In genomic region chr6:100595456-100595855, GRCh38 we compare ENCODE assay signal across 27 cellular contexts.
"Had no signal": no experiment of that assay in that cellular context is flagged by ENCODE, and none has a peak within 500 bp of the region (broad histone marks: within the 10 kb centered on the region; RNA-seq: fewer than 3 reads in every experiment).

No MANE protein-coding gene starts in this region.

- H3K27me3 ChIP-seq: Peyer's patch had no signal

- DNase-seq: activated CD4-positive, alpha-beta memory T cell treated with anti-CD3 and anti-CD28 coated beads, Interleukin-2, amount 10 ng/mL, durations not matched to agents 7 days and 5 days; activated CD4-positive, alpha-beta T cell treated with anti-CD3 and anti-CD28 coated beads for 1 hour; activated CD4-positive, alpha-beta T cell treated with anti-CD3 and anti-CD28 coated beads for 48 hours; activated CD4-positive, CD25-positive, alpha-beta regulatory T cell; activated CD8-positive, alpha-beta memory T cell treated with anti-CD3 and anti-CD28 coated beads for 24 hours; activated CD8-positive, alpha-beta memory T cell treated with anti-CD3 and anti-CD28 coated beads, Interleukin-2, amount 10 ng/mL, durations not matched to agents 7 days and 5 days; activated CD8-positive, alpha-beta memory T cell treated with anti-CD3 and anti-CD28 coated beads, Interleukin-2, amount 50 U/mL, for 48 hours; activated effector memory CD4-positive, alpha-beta T cell treated with Interleukin-2 at 50 U/mL for 16 hours; activated naive CD4-positive, alpha-beta T cell treated with anti-CD3 and anti-CD28 coated beads, Interleukin-2, amount 10 ng/mL, durations not matched to agents 7 days and 5 days; activated naive CD8-positive, alpha-beta T cell treated with anti-CD3 and anti-CD28 coated beads, Interleukin-2, amount 50 U/mL, for 24 hours; activated T-cell treated with anti-CD3 and anti-CD28 coated beads, Interleukin-2, amount 50 U/mL, for 48 hours; MM.1S; MV-4-11; NCI-H1092; NCI-H1436 treated with DMSO at 0.1 percent for 48 hours; NCI-H1694 treated with DMSO at 0.1 percent for 48 hours; NCI-H2029; NCI-H345; NCI-H524 treated with DMSO at 0.1 percent for 48 hours; PC-3; Peyer's patch; RPMI8226; SIG-M5; T1000; WERI-Rb-1 had no signal

- ATAC-seq: activated CD8-positive, alpha-beta memory T cell treated with anti-CD3 and anti-CD28 coated beads, Interleukin-2, amount 10 ng/mL, durations not matched to agents 7 days and 5 days; activated naive CD8-positive, alpha-beta T cell treated with anti-CD3 and anti-CD28 coated beads, Interleukin-2, amount 50 U/mL, for 24 hours; PC-3 had no signal

- H3K36me3 ChIP-seq: Peyer's patch had no signal

- H3K27ac ChIP-seq: KMS-11, Peyer's patch, WERI-Rb-1 had no signal

- H3K4me1 ChIP-seq: Peyer's patch had no signal

- H3K4me3 ChIP-seq: Peyer's patch had no signal

- FAIRE-seq: bronchial epithelial cell had no signal

- H3K9me3 ChIP-seq: Peyer's patch had no signal
